8 cellular contexts compared by ENCODE assay signal in the genomic region with DNA sequence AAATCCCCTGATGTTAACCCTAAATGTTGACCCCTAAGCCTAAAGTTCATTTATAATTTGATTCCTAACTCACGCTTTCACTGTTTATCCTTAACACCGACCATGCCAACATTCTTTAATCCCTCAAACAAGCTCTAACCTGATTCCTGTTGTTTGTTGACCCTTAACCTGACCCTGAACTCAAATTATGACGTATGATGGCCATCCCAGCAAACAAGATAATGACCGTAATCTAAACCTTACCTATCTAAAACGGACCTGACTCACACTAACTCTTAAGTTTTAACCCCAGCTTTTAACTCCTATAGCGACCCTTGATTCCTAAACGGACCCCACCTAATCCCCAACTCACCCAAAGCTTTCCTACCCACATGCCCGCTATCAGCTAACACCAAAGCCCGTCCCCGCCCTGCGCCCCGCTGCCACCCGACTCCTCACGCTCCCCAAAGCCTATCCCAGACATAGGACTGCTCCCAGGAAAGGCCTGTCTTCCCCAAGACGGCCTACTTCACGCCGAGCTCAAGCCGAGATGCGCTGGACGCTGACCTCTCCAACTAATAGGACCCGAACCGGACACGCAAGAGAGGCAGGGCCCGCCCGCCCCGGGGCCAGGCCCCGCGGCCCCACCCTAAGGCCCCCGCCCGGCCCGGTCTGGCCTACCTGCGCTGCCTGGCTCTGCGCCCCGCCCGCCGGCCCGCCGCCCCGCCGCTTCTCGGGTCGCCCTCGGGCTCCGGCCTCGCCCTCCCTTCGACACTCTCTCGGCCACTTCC. TPM values are rescaled to one million over a fixed set of nuclear protein-coding genes. Genes with fewer than 3 reads are reported as not detected.
DNase-seq lines count a peak whose midpoint lies in the region; ATAC-seq lines count a peak whose summit lies in the region.
"Had no signal": no experiment of that assay in that cellular context is flagged by ENCODE, and none has a peak within 500 bp of the region (broad histone marks: within the 10 kb centered on the region; RNA-seq: fewer than 3 reads in every experiment).

No MANE protein-coding gene starts in this region.

- peak overlapping the region; percentile 99 for H3K9ac ChIP-seq in muscle layer of colon (ENCODE audit: low read length)

- ATAC-seq in GM19397 (IDR thresholded peaks at IDR 0.05; ENCODE audit: unreplicated experiment) (peak; percentile 0), GM18909 (IDR thresholded peaks at IDR 0.05; ENCODE audit: poor library complexity, unreplicated experiment) (no peak), GM18870 (IDR thresholded peaks at IDR 0.05; ENCODE audit: unreplicated experiment) (no peak)
- no peak for ATAC-seq in central memory CD8-positive, alpha-beta T cell (replicated peaks; ENCODE audit: extremely low read depth, poor library complexity, severe bottlenecking)

- no peaks in the 10 kb centered on the region for H3K9me3 Mint-ChIP-seq in central memory CD8-positive, alpha-beta T cell

- peak overlapping the region; percentile 95 for H3K27ac ChIP-seq in muscle layer of colon (ENCODE audit: low read depth, low read length)

- H3K27me3 ChIP-seq in muscle layer of colon (ENCODE audit: control insufficient read depth in 1 of 2, insufficient read depth in 2 of 2, low read length in 2 of 2): no peaks in the 10 kb centered on the region

- DNase-seq in LHCN-M2 (ENCODE audit: low read depth): peak; percentile 7
- no peak for DNase-seq in central memory CD8-positive, alpha-beta T cell (ENCODE audit: low spot score in 2 of 2)
- no peak for DNase-seq in putamen (ENCODE audit: low spot score)

- peaks cover 29% of the 10 kb centered on the region for H3K4me1 Mint-ChIP-seq in central memory CD8-positive, alpha-beta T cell

- no peaks in the 10 kb centered on the region for H3K9me3 ChIP-seq in muscle layer of colon (ENCODE audit: low read length)

- no peaks in the 10 kb centered on the region for H3K27me3 Mint-ChIP-seq in central memory CD8-positive, alpha-beta T cell

- H3K4me3 Mint-ChIP-seq in central memory CD8-positive, alpha-beta T cell: no peak overlapping the region

- peak overlapping the region; percentile 73 for H3K27ac Mint-ChIP-seq in central memory CD8-positive, alpha-beta T cell (ENCODE audit: low read depth)

- peaks cover 24% of the 10 kb centered on the region for H3K36me3 ChIP-seq in muscle layer of colon (ENCODE audit: insufficient read depth, low read length)

- peak overlapping the region; percentile 30 to 73 for H3K4me3 ChIP-seq in muscle layer of colon (ENCODE audit: low read depth in 1 of 2, low read length in 2 of 2)

- H3K4me1 ChIP-seq in muscle layer of colon (ENCODE audit: insufficient read depth, low read length): peaks cover 63% of the 10 kb centered on the region

- peaks cover 12% of the 10 kb centered on the region for H3K36me3 Mint-ChIP-seq in central memory CD8-positive, alpha-beta T cell (ENCODE audit: insufficient read depth)

RNA-seq across cellular contexts. Expression of gene TLN1, which starts 0.4 kb away (rescaled TPM):
- 356 and 415 TPM in 2 replicates for total RNA-seq in LHCN-M2 (2014; rRNA removed)
- polyA plus RNA-seq in LHCN-M2 (2012): 384 TPM

RNA-seq across cellular contexts. Expression of gene CREB3, which starts 0.9 kb away (rescaled TPM):
- 87.9 and 108 TPM in 2 replicates for total RNA-seq in LHCN-M2 (2014; rRNA removed)
- 76.4 TPM for polyA plus RNA-seq in LHCN-M2 (2012)

RNA-seq across cellular contexts. Expression of gene GBA2, which starts 17.4 kb away (rescaled TPM):
- 26.4 and 29.9 TPM in 2 replicates for total RNA-seq in LHCN-M2 (2014; rRNA removed)
- polyA plus RNA-seq in LHCN-M2 (2012): 26.2 TPM

RNA-seq across cellular contexts. Expression of gene RGP1, which starts 17.5 kb away (rescaled TPM):
- 13.5 and 17.4 TPM in 2 replicates for total RNA-seq in LHCN-M2 (2014; rRNA removed)
- 15.8 TPM for polyA plus RNA-seq in LHCN-M2 (2012)

RNA-seq across cellular contexts. Expression of gene MSMP, which starts 22.5 kb away (rescaled TPM):
- not detected in 2 replicates for total RNA-seq in LHCN-M2 (2014; rRNA removed)
- not detected for polyA plus RNA-seq in LHCN-M2 (2012)
- total RNA-seq: subcutaneous adipose tissue had no signal
